In genomic region chr4:25347473-25347872, GRCh38 we compare ENCODE assay signal across 28 cellular contexts.
"Had no signal": no experiment of that assay in that cellular context is flagged by ENCODE, and none has a peak within 500 bp of the region (broad histone marks: within the 10 kb centered on the region; RNA-seq: fewer than 3 reads in every experiment).

No MANE protein-coding gene starts in this region.

- H3K36me3 ChIP-seq: brain microvascular endothelial cell, neutrophil, sigmoid colon, thoracic aorta had no signal

- H3K27ac Mint-ChIP-seq: effector memory CD8-positive, alpha-beta T cell had no signal

- H3K4me3 ChIP-seq: heart left ventricle, left ventricle myocardium inferior, lung, sigmoid colon, thoracic aorta had no signal

- ATAC-seq: effector memory CD8-positive, alpha-beta T cell; esophagus mucosa; heart left ventricle; stimulated activated effector memory CD8-positive, alpha-beta T cell treated with anti-CD3 and anti-CD28 coated beads, Interleukin-12 subunit alpha, Interleukin-12 subunit beta, amount 100 ng/mL, for 72 hours had no signal

- H3K4me3 Mint-ChIP-seq: activated CD4-positive, alpha-beta memory T cell treated with anti-CD3 and anti-CD28 coated beads for 36 hours; activated CD4-positive, alpha-beta T cell treated with anti-CD3 and anti-CD28 coated beads, Interleukin-2, amount 10 ng/mL, durations not matched to agents 24 days and 14 days; activated T-helper 17 cell treated with anti-CD3 and anti-CD28 coated beads, Interleukin-2, amount 50 U/mL, for 72 hours; effector memory CD8-positive, alpha-beta T cell; nephron; stimulated activated effector memory CD8-positive, alpha-beta T cell treated with anti-CD3 and anti-CD28 coated beads, Interleukin-12 subunit alpha, Interleukin-12 subunit beta, amount 100 ng/mL, for 72 hours; stimulated activated naive CD8-positive, alpha-beta T cell treated with anti-CD3 and anti-CD28 coated beads, Interleukin-15, Interleukin-2, amounts not matched to agents 100 ng/mL and 50 ng/mL, for 24 hours had no signal

- H3K27ac ChIP-seq: brain microvascular endothelial cell, heart left ventricle, left ventricle myocardium inferior, neutrophil, sigmoid colon, thoracic aorta had no signal

- DNase-seq: activated CD4-positive, alpha-beta memory T cell treated with anti-CD3 and anti-CD28 coated beads for 36 hours; activated CD4-positive, alpha-beta T cell treated with anti-CD3 and anti-CD28 coated beads, Interleukin-2, amount 10 ng/mL, durations not matched to agents 24 days and 14 days; activated CD4-positive, CD25-positive, alpha-beta regulatory T cell treated with anti-CD3 and anti-CD28 coated beads, Interleukin-2, amount 50 U/mL, for 72 hours; activated CD8-positive, alpha-beta memory T cell treated with anti-CD3 and anti-CD28 coated beads, Interleukin-2, amount 50 U/mL, for 4 hours; activated gamma-delta T cell treated with Interleukin-2 at 50 U/mL for 16 hours; activated naive CD4-positive, alpha-beta T cell treated with anti-CD3 and anti-CD28 coated beads, Interleukin-2, amount 50 U/mL, for 16 hours; activated T-cell treated with anti-CD3 and anti-CD28 coated beads, Interleukin-2, amount 50 U/mL, for 1 hour; amniotic stem cell; brain microvascular endothelial cell; caudate nucleus; cortex of kidney; effector memory CD8-positive, alpha-beta T cell; foreskin fibroblast; heart left ventricle; left ventricle myocardium inferior; sigmoid colon; small intestine; stimulated activated CD4-positive, alpha-beta T cell treated with anti-CD3 and anti-CD28 coated beads, Interleukin-4, amount 100 ng/mL, for 24 hours; T1000; trophoblast cell had no signal

- H3K27me3 ChIP-seq: brain microvascular endothelial cell, heart left ventricle, neutrophil, sigmoid colon had no signal

- H3K9me3 ChIP-seq: heart left ventricle, left ventricle myocardium inferior, neutrophil, sigmoid colon, thoracic aorta had no signal

- H3K27me3 Mint-ChIP-seq: activated CD4-positive, alpha-beta memory T cell treated with anti-CD3 and anti-CD28 coated beads for 36 hours; activated CD4-positive, alpha-beta T cell treated with anti-CD3 and anti-CD28 coated beads, Interleukin-2, amount 10 ng/mL, durations not matched to agents 24 days and 14 days; activated T-helper 17 cell treated with anti-CD3 and anti-CD28 coated beads, Interleukin-2, amount 50 U/mL, for 72 hours; effector memory CD8-positive, alpha-beta T cell; stimulated activated naive CD8-positive, alpha-beta T cell treated with anti-CD3 and anti-CD28 coated beads, Interleukin-15, Interleukin-2, amounts not matched to agents 100 ng/mL and 50 ng/mL, for 24 hours had no signal

- H3K9me3 Mint-ChIP-seq: activated CD4-positive, alpha-beta memory T cell treated with anti-CD3 and anti-CD28 coated beads for 36 hours; activated CD4-positive, alpha-beta T cell treated with anti-CD3 and anti-CD28 coated beads, Interleukin-2, amount 10 ng/mL, durations not matched to agents 24 days and 14 days; activated T-helper 17 cell treated with anti-CD3 and anti-CD28 coated beads, Interleukin-2, amount 50 U/mL, for 72 hours; effector memory CD8-positive, alpha-beta T cell; nephron; stimulated activated effector memory CD8-positive, alpha-beta T cell treated with anti-CD3 and anti-CD28 coated beads, Interleukin-12 subunit alpha, Interleukin-12 subunit beta, amount 100 ng/mL, for 72 hours had no signal

- H3K4me1 Mint-ChIP-seq: stimulated activated effector memory CD8-positive, alpha-beta T cell treated with anti-CD3 and anti-CD28 coated beads, Interleukin-12 subunit alpha, Interleukin-12 subunit beta, amount 100 ng/mL, for 72 hours had no signal

- H3K4me1 ChIP-seq: heart left ventricle had no signal
